In the genomic region with DNA sequence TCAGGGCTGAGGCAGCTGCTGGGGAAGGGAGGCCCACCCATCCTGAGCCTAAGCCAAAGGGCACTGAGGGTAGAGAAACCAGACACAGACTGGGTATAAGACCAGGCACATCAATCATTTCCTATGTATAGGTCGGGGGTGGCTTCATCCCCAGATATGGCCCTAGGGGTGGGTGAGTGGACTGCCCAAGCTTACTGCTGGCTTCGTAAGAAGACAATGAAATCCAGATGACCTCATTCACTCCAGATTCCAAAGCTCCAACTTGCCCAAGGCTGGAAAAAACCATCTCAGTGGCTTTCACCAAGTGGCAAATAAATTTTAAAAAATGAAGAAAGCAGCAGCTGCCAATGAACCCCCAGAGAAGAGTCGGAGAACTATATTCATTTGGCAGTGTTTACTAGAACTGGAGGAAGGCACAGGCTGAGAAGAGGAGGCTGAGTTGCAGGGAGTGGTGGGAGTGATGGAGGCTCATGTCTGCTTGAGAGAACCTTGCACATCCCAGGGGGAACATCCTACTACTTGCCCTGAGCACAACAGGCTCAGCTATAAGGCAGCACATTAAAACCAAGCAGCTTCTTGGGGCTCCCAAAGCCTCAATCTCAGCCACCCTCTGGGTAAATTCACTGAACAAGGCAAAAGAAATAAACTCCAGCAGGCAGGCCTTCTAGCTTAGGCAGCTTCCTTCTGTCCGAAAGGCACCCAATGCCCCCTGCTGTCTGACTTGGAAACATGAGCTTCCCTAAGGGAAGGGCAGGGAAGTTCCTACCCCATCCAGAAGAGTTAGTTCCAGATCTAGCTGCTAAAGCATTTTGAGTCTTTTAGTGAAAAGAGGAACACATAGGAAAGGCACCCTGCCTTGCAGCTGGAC, we compare ENCODE assay signal across 8 cellular contexts. TPM values are rescaled to one million over a fixed set of nuclear protein-coding genes. Genes with fewer than 3 reads are reported as not detected.
DNase-seq lines count a peak whose midpoint lies in the region; ATAC-seq and TF ChIP-seq lines count a peak whose summit lies in the region.

No MANE protein-coding gene starts in this region.

- H3K4me3 ChIP-seq in brain microvascular endothelial cell (ENCODE audit: low read depth, low read length) (no peak overlapping the region), kidney epithelial cell (ENCODE audit: low read depth, low read length) (no peak overlapping the region)

- peak overlapping the region; percentile 45 for H3K27ac ChIP-seq in brain microvascular endothelial cell

- TF ChIP-seq CTCF in brain microvascular endothelial cell (IDR thresholded peaks at IDR 0.05; ENCODE audit: low read depth, low read length, missing control alignments): peak; percentile 80
- TF ChIP-seq CTCF in kidney epithelial cell (IDR thresholded peaks at IDR 0.05; ENCODE audit: insufficient read depth, low read length, poor library complexity, severe bottlenecking): peak; percentile 61

- peaks cover 78% of the 10 kb centered on the region for H3K36me3 ChIP-seq in brain microvascular endothelial cell (replicated peaks)
- peaks cover 1% of the 10 kb centered on the region for H3K36me3 ChIP-seq in kidney epithelial cell (ENCODE audit: control insufficient read depth, insufficient read depth, low read length)

- H3K27me3 ChIP-seq in brain microvascular endothelial cell (replicated peaks) (no peaks in the 10 kb centered on the region), kidney epithelial cell (ENCODE audit: control insufficient read depth, insufficient read depth, low read length) (no peaks in the 10 kb centered on the region)

- in situ Hi-C loops in brain microvascular endothelial cell (cut with HindIII; ENCODE audit: low pct_ligation_motif_present, low sequenced_read_pairs): no loop called here

- ATAC-seq in HG02642 (IDR thresholded peaks at IDR 0.05; ENCODE audit: poor library complexity, unreplicated experiment) (no peak), GM19023 (IDR thresholded peaks at IDR 0.05; ENCODE audit: unreplicated experiment) (no peak)

- DNase-seq in D341Med (ENCODE audit: low spot score): peak; percentile 72
- DNase-seq in M059J (ENCODE audit: low read depth): peak; percentile 77
- peak; percentile 50 for DNase-seq in brain microvascular endothelial cell
- DNase-seq in kidney epithelial cell (ENCODE audit: low read depth): peak; percentile 23
- peak; percentile 65 for DNase-seq in stromal cell of bone marrow (ENCODE audit: low read depth)
- DNase-seq in activated effector memory CD4-positive, alpha-beta T cell treated with Interleukin-2 at 50 U/mL for 16 hours: no peak

RNA-seq across cellular contexts. Expression of a gene that starts 14.1 kb away (rescaled TPM):
- total RNA-seq in M059J (2014; rRNA removed; shearing (Covaris generic)): 217 and 240 TPM in 2 replicates
- 139 and 147 TPM in 2 replicates for total RNA-seq in kidney epithelial cell

RNA-seq across cellular contexts. Expression of a gene that starts 28.9 kb away (rescaled TPM):
- not detected in 2 replicates for total RNA-seq in M059J (2014; rRNA removed; shearing (Covaris generic))
- not detected in 2 replicates for total RNA-seq in kidney epithelial cell

RNA-seq across cellular contexts. Expression of a gene that starts 43.1 kb away (rescaled TPM):
- 31.1 and 40.6 TPM in 2 replicates for total RNA-seq in M059J (2014; rRNA removed; shearing (Covaris generic))
- 60.5 and 69.4 TPM in 2 replicates for total RNA-seq in kidney epithelial cell
